ENCODE assay signal across 9 cellular contexts in genomic region chr6:73394577-73395354, GRCh38. TPM values are rescaled to one million over a fixed set of nuclear protein-coding genes. Genes with fewer than 3 reads are reported as not detected.
A peak's percentile ranks its signal among the peaks of the same experiment; 100 is the strongest.
DNase-seq lines count a peak whose midpoint lies in the region; ATAC-seq and TF ChIP-seq lines count a peak whose summit lies in the region.
"Had no signal": no experiment of that assay in that cellular context is flagged by ENCODE, and none has a peak within 500 bp of the region (broad histone marks: within the 10 kb centered on the region; RNA-seq: fewer than 3 reads in every experiment).

DDX43 (plus strand) TSS chr6:73394828; CDS start chr6:73394906, 78 bp downstream.

- ATAC-seq in GM18867 (IDR thresholded peaks at IDR 0.05; ENCODE audit: unreplicated experiment) (peak; percentile 79), mucosa of descending colon (peak; percentile 70), GM21526 (IDR thresholded peaks at IDR 0.05; ENCODE audit: low FRiP score, unreplicated experiment) (no peak)

- intact Hi-C loops in PC-9 (cut with micrococcal nuclease; ENCODE audit: unreplicated experiment), result no loop called here
- intact Hi-C loops in mucosa of descending colon (cut with DNase I, micrococcal nuclease), result no loop called here

- CTCF ChIA-PET in PC-9 (lab: Charles Lee), result interaction anchor here (0.5 kb wide), 1 partner anchor 280 kb away, joined by 7 read pairs; no protein-coding TSS in a partner anchor

- TF ChIP-seq EP300 in tibial nerve (IDR thresholded peaks at IDR 0.05), result peak in 1 of 2 donors; percentile 30

- H4K20me1 ChIP-seq in PC-9 (ENCODE audit: insufficient read depth), result no peaks in the 10 kb centered on the region

- H2AFZ ChIP-seq in PC-9, result peak within 1 kb of the TSS; percentile 80

- 79 to 87% methylated on average over 54 of the region's 54 CpGs for WGBS in tibial nerve, 2 donors

- H3K27me3 ChIP-seq in PC-9 (ENCODE audit: insufficient read depth, low read depth) (no peaks in the 10 kb centered on the region), tibial nerve (no peaks in the 10 kb centered on the region)

- peak within 1 kb of the TSS; percentile 60 for H3K4me2 ChIP-seq in PC-9

- H3K9me2 ChIP-seq in PC-9 (ENCODE audit: insufficient read depth), result no peaks in the 10 kb centered on the region

- no peak for TF ChIP-seq POLR2A in tibial nerve (IDR thresholded peaks at IDR 0.05)

- H3K4me3 ChIP-seq in PC-9 (peak within 1 kb of the TSS; percentile 58; the same call in 1 of the 2 replicates), mucosa of descending colon (no peak within 1 kb of the TSS), tibial nerve (peak within 1 kb of the TSS in 2 of 4 donors; percentile 4 to 42)

- no TSS peak for BruUV-seq in PC-9 (replicated peaks; lab: Mats Ljungman, UMichigan)

- POLR2A ChIA-PET in PC-9 (lab: Charles Lee; ENCODE audit: unreplicated experiment), result interaction anchor here (0.6 to 0.7 kb wide), 5 partner anchors 88 to 1849 kb away, joined by 3 to 9 read pairs (median 5); no protein-coding TSS in a partner anchor

- H3K36me3 ChIP-seq in PC-9 (ENCODE audit: low read depth) (no peaks in the 10 kb centered on the region), mucosa of descending colon (ENCODE audit: low read depth) (no peaks in the 10 kb centered on the region), tibial nerve (no peaks in the 10 kb centered on the region)

- H3K9me3 ChIP-seq in PC-9 (ENCODE audit: insufficient read depth, low read depth) (no peaks in the 10 kb centered on the region), mucosa of descending colon (no peaks in the 10 kb centered on the region), tibial nerve (no peaks in the 10 kb centered on the region)

- peaks cover 31% of the 10 kb centered on the region for H3K4me1 ChIP-seq in PC-9 (replicated peaks; ENCODE audit: insufficient read depth)
- no peaks in the 10 kb centered on the region for H3K4me1 ChIP-seq in mucosa of descending colon (ENCODE audit: low read depth)
- H3K4me1 ChIP-seq in tibial nerve, result no peaks in the 10 kb centered on the region

- TF ChIP-seq CTCF in PC-9 (conservative IDR thresholded peaks at IDR 0.05), result no peak
- no peak for TF ChIP-seq CTCF in mucosa of descending colon (IDR thresholded peaks at IDR 0.05)
- no peak for TF ChIP-seq CTCF in tibial nerve (IDR thresholded peaks at IDR 0.05)

- H3K27ac ChIP-seq in PC-9 (peak within 1 kb of the TSS; percentile 76), tibial nerve (peak within 1 kb of the TSS in 2 of 4 donors; percentile 34 to 69)

- DNase-seq in PC-9 (peak; percentile 73 to 83), mucosa of descending colon (peak; percentile 34 to 76 (median 64)), tibial nerve (ENCODE audit: low spot score in 2 of 2) (peak; percentile 25 to 64), 8988T (no peak), COLO668 (lab: John Stamatoyannopoulos, UW; ENCODE audit: unreplicated experiment) (no peak)
- DNase-seq in central memory CD4-positive, alpha-beta T cell, result peak; percentile 34

- H3K79me2 ChIP-seq in PC-9 (ENCODE audit: low read depth), result no peaks in the 10 kb centered on the region

- H3F3A ChIP-seq in PC-9 (ENCODE audit: insufficient read depth, low read depth), result peaks cover 20% of the 10 kb centered on the region; the same call in 1 of the 2 replicates

RNA-seq across cellular contexts. Expression of gene DDX43, which starts in this region (rescaled TPM):
- total RNA-seq in PC-9 (2021), result 3.1 and 5.0 TPM in 2 replicates
- 1 to 10 TPM in 2 of 3 donors, under 1 TPM in 1; 0.39 to 2.3 (median 1.6) TPM for total RNA-seq in mucosa of descending colon
- 10 to 100 TPM in 1 of 4 donors, 1 to 10 TPM in 3; 1.3 to 12.0 (median 2.5) TPM for total RNA-seq in tibial nerve
- total RNA-seq: HT1080 had no signal

Comparison
In these comparisons a context has a peak if more than half of its experiments do, and no peak if none do; other contexts are left out.
1. DNase-seq: peak in PC-9 (2 of 2), central memory CD4-positive, alpha-beta T cell (single experiment), mucosa of descending colon (3 of 3) and tibial nerve (2 of 2); none in 8988T (single experiment) and COLO668 (single experiment).